2 cellular contexts compared by ENCODE assay signal in the genomic region with DNA sequence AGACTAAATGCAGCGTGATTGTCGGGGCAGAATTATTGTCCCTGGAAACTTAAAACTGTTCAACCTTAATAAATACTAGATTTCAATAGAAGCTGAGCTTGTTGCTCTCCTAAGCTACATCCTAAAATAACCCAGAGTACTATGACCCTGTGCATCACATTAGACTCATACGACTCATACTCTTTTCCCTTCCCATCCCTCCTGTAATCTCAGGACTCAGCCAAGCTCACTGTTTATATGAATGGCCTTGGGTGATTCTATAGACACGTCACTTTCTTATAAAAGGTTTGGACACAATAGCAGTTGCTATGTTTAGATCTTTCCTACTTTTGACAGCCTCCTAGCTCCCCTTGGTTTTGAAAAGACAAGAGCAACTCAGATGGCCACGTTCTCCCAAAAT.
TF ChIP-seq lines count a peak whose summit lies in the region.

No MANE protein-coding gene starts in this region.

TF ChIP-seq in A549, 52 proteins besides CTCF, POLR2A, EP300 and RAD21:
- TF ChIP-seq FOSB (CRISPR knock-in tag; IDR thresholded peaks at IDR 0.05), result no peak
- TF ChIP-seq, protein P1, sequence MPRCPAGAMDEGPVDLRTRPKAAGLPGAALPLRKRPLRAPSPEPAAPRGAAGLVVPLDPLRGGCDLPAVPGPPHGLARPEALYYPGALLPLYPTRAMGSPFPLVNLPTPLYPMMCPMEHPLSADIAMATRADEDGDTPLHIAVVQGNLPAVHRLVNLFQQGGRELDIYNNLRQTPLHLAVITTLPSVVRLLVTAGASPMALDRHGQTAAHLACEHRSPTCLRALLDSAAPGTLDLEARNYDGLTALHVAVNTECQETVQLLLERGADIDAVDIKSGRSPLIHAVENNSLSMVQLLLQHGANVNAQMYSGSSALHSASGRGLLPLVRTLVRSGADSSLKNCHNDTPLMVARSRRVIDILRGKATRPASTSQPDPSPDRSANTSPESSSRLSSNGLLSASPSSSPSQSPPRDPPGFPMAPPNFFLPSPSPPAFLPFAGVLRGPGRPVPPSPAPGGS (IDR thresholded peaks at IDR 0.05), result no peak
- TF ChIP-seq MAZ (IDR thresholded peaks at IDR 0.05; ENCODE audit: borderline replicate concordance, low read depth, low read length), result no peak
- no peak for TF ChIP-seq RNF2 (IDR thresholded peaks at IDR 0.05; ENCODE audit: borderline replicate concordance, low read depth)
- TF ChIP-seq, protein P2, sequence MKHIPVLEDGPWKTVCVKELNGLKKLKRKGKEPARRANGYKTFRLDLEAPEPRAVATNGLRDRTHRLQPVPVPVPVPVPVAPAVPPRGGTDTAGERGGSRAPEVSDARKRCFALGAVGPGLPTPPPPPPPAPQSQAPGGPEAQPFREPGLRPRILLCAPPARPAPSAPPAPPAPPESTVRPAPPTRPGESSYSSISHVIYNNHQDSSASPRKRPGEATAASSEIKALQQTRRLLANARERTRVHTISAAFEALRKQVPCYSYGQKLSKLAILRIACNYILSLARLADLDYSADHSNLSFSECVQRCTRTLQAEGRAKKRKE (CRISPR knock-in tag; IDR thresholded peaks at IDR 0.05; ENCODE audit: low read depth), result no peak
- no peak for TF ChIP-seq FOSL2 (IDR thresholded peaks at IDR 0.05)
- TF ChIP-seq FOSL2 (CRISPR knock-in tag; IDR thresholded peaks at IDR 0.05), result peak; percentile 32; the same call in 1 of the 2 replicates

TF ChIP-seq in GM12891, 5 proteins besides CTCF, POLR2A, EP300 and RAD21:
- TF ChIP-seq SPI1 (IDR thresholded peaks at IDR 0.05; ENCODE audit: low read depth, low read length) (no peak), POLR2AphosphoS5 (IDR thresholded peaks at IDR 0.05; ENCODE audit: low read depth, low read length) (no peak), TAF1 (IDR thresholded peaks at IDR 0.05; ENCODE audit: low read depth, low read length) (no peak), PAX5 (IDR thresholded peaks at IDR 0.05; ENCODE audit: insufficient read depth, low read length, severe bottlenecking) (no peak), POU2F2 (IDR thresholded peaks at IDR 0.05; ENCODE audit: low read depth, low read length) (no peak)
